29 cellular contexts compared by ENCODE assay signal in the genomic region with DNA sequence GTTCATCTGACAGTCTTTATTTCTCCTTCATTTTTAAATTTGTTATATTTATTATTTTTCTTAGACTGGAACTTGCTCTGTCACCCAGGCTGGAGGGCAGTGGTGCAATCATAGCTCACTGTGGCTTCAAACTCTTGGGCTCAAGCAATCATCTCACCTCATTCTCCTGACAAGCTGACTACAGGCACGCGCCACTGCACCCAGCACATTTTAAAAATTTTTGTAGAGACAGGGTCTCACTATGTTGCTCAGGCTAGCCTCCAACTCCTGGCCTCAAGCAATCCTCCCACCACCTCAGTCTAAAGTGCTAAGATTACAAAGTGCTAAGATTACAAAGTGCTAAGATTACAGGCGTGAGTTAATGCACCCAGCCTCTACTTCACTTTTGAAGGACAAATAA.
"Had no signal": no experiment of that assay in that cellular context is flagged by ENCODE, and none has a peak within 500 bp of the region (broad histone marks: within the 10 kb centered on the region; RNA-seq: fewer than 3 reads in every experiment).

No MANE protein-coding gene starts in this region.

- H3K36me3 ChIP-seq: ovary, uterus had no signal

- H3K4me3 Mint-ChIP-seq: naive thymus-derived CD4-positive, alpha-beta T cell; natural killer cell treated with Interleukin-12 subunit alpha and Interleukin-12 subunit beta and Interleukin-15 and Interleukin-18, amount 100 ng/mL, for 72 hours; neural progenitor cell; stimulated activated memory B cell treated with anti-CD40 and anti-IgM and Interleukin-4, amounts not matched to agents 10 μg/mL and 1 μg/mL and 100 μg/mL, for 72 hours; stimulated activated naive CD8-positive, alpha-beta T cell treated with anti-CD3 and anti-CD28 coated beads, Interleukin-15, amount 100 ng/mL, for 72 hours had no signal

- H3K27ac Mint-ChIP-seq: natural killer cell treated with Interleukin-12 subunit alpha and Interleukin-12 subunit beta and Interleukin-15 and Interleukin-18, amount 100 ng/mL, for 72 hours; neural progenitor cell; progenitor cell of endocrine pancreas; stimulated activated memory B cell treated with anti-CD40 and anti-IgM and Interleukin-4, amounts not matched to agents 10 μg/mL and 1 μg/mL and 100 μg/mL, for 72 hours; stimulated activated naive CD8-positive, alpha-beta T cell treated with anti-CD3 and anti-CD28 coated beads, Interleukin-15, amount 100 ng/mL, for 72 hours had no signal

- DNase-seq: naive thymus-derived CD4-positive, alpha-beta T cell; occipital lobe; ovary; psoas muscle; right cardiac atrium; spleen; stimulated activated CD4-positive, alpha-beta T cell treated with anti-CD3 and anti-CD28 coated beads, Interleukin-12 subunit alpha, Interleukin-12 subunit beta, amount 100 ng/mL, for 4 hours; stimulated activated CD4-positive, alpha-beta T cell treated with anti-CD3 and anti-CD28 coated beads, Interleukin-1b, Interleukin-23, amount 100 ng/mL, for 48 hours; stimulated activated CD4-positive, alpha-beta T cell treated with anti-CD3 and anti-CD28 coated beads, Interleukin-4, amount 100 ng/mL, for 1 hour; stimulated activated CD4-positive, alpha-beta T cell treated with anti-CD3 and anti-CD28 coated beads, Interleukin-4, amount 100 ng/mL, for 4 hours; stimulated activated CD8-positive, alpha-beta memory T cell treated with anti-CD3 and anti-CD28 coated beads, Interleukin-4, amount 100 ng/mL, for 48 hours; stimulated activated naive CD4-positive, alpha-beta T cell; stimulated activated naive CD8-positive, alpha-beta T cell treated with anti-CD3 and anti-CD28 coated beads, Interleukin-15, amount 100 ng/mL, for 72 hours; stimulated activated naive CD8-positive, alpha-beta T cell treated with anti-CD3 and anti-CD28 coated beads, Interleukin-15, Interleukin-2, amounts not matched to agents 100 U/mL and 50 U/mL, for 24 hours; substantia nigra; testis; tibial artery; transverse colon; upper lobe of left lung; uterus had no signal

- H3K9ac ChIP-seq: neural progenitor cell, parathyroid adenoma had no signal

- H3K4me1 Mint-ChIP-seq: neural progenitor cell; stimulated activated memory B cell treated with anti-CD40 and anti-IgM and Interleukin-4, amounts not matched to agents 10 μg/mL and 1 μg/mL and 100 μg/mL, for 72 hours; stimulated activated naive CD8-positive, alpha-beta T cell treated with anti-CD3 and anti-CD28 coated beads, Interleukin-15, amount 100 ng/mL, for 72 hours had no signal

- H3K27me3 ChIP-seq: neural progenitor cell, ovary, spleen, suprapubic skin, testis, tibial artery, transverse colon, upper lobe of left lung, uterus had no signal

- H3K9me3 ChIP-seq: ovary, psoas muscle, spleen, suprapubic skin, testis, tibial artery, transverse colon, upper lobe of left lung, uterus had no signal

- ATAC-seq: naive thymus-derived CD4-positive, alpha-beta T cell; natural killer cell treated with Interleukin-12 subunit alpha and Interleukin-12 subunit beta and Interleukin-15 and Interleukin-18, amount 100 ng/mL, for 72 hours; psoas muscle; right cardiac atrium; sciatic nerve; stimulated activated memory B cell treated with anti-CD40 and anti-IgM and Interleukin-4, amounts not matched to agents 10 μg/mL and 1 μg/mL and 100 μg/mL, for 72 hours; stimulated activated naive CD8-positive, alpha-beta T cell treated with anti-CD3 and anti-CD28 coated beads, Interleukin-15, amount 100 ng/mL, for 72 hours; stimulated activated naive CD8-positive, alpha-beta T cell treated with anti-CD3 and anti-CD28 coated beads, Interleukin-15, Interleukin-2, amounts not matched to agents 100 U/mL and 50 U/mL, for 24 hours had no signal

- H3K4me3 ChIP-seq: neural progenitor cell, ovary, psoas muscle, skin epidermis, smooth muscle cell, spleen, suprapubic skin, testis, tibial artery, transverse colon, upper lobe of left lung, uterus had no signal

- H3K4me2 ChIP-seq: neural progenitor cell, smooth muscle cell had no signal

- H3K27ac ChIP-seq: neural progenitor cell, ovary, parathyroid adenoma, psoas muscle, skin epidermis, spleen, suprapubic skin, testis, tibial artery, transverse colon, upper lobe of left lung, uterus had no signal

- H3K27me3 Mint-ChIP-seq: naive thymus-derived CD4-positive, alpha-beta T cell; natural killer cell treated with Interleukin-12 subunit alpha and Interleukin-12 subunit beta and Interleukin-15 and Interleukin-18, amount 100 ng/mL, for 72 hours; progenitor cell of endocrine pancreas; stimulated activated memory B cell treated with anti-CD40 and anti-IgM and Interleukin-4, amounts not matched to agents 10 μg/mL and 1 μg/mL and 100 μg/mL, for 72 hours; stimulated activated naive CD8-positive, alpha-beta T cell treated with anti-CD3 and anti-CD28 coated beads, Interleukin-15, amount 100 ng/mL, for 72 hours had no signal

- H3K79me2 ChIP-seq: parathyroid adenoma had no signal

- H2AFZ ChIP-seq: neural progenitor cell, parathyroid adenoma had no signal

- H3K4me1 ChIP-seq: neural progenitor cell, parathyroid adenoma, psoas muscle, spleen, suprapubic skin, testis, tibial artery, transverse colon, upper lobe of left lung, uterus had no signal

- H3K9me3 Mint-ChIP-seq: natural killer cell treated with Interleukin-12 subunit alpha and Interleukin-12 subunit beta and Interleukin-15 and Interleukin-18, amount 100 ng/mL, for 72 hours; neural progenitor cell; stimulated activated memory B cell treated with anti-CD40 and anti-IgM and Interleukin-4, amounts not matched to agents 10 μg/mL and 1 μg/mL and 100 μg/mL, for 72 hours; stimulated activated naive CD8-positive, alpha-beta T cell treated with anti-CD3 and anti-CD28 coated beads, Interleukin-15, amount 100 ng/mL, for 72 hours had no signal
